In the genomic region with DNA sequence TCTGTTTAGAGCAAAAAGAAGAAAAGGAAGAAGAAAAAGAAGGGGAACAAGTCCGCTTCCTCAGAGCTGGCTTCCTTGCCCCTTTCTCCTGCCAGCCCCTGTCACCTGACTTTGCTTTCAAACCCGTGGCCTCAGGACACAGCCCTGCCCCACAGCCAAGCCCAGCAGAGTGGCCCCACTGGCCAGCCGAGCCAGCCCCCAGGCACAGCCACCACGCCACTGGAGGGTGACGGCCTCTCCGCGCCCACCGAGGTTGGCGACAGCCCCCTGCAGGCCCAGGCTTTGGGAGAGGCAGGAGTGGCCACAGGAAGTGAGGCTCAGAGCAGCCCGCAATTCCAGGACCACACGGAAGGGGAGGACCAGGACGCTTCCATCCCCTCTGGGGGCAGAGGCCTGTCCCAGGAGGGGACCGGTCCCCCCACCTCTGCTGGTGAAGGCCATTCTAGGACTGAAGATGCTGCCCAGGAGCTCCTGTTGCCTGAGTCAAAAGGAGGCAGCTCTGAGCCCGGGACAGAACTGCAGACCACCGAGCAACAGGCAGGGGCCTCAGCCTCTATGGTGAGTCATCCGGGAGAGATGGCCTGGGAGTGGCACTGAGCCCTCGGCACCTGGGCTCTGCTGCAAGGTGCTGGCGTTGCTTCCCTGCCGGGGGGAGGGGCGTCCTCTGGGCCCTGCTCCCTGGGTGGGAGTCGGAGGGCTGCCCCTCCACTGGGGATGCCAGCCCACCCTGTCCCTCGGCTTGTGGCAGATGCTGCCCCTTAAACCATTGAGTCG, we compare ENCODE assay signal across 12 cellular contexts. TPM values are rescaled to one million over a fixed set of nuclear protein-coding genes. Genes with fewer than 3 reads are reported as not detected.
A peak's percentile ranks its signal among the peaks of the same experiment; 100 is the strongest.
DNase-seq lines count a peak whose midpoint lies in the region; ATAC-seq and TF ChIP-seq lines count a peak whose summit lies in the region.
"Had no signal": no experiment of that assay in that cellular context is flagged by ENCODE, and none has a peak within 500 bp of the region (broad histone marks: within the 10 kb centered on the region; RNA-seq: fewer than 3 reads in every experiment).

No MANE protein-coding gene starts in this region.

- H3K27me3 ChIP-seq in H7 (ENCODE audit: control insufficient read depth, insufficient read depth, low read length) (no peaks in the 10 kb centered on the region), A673 (replicated peaks; ENCODE audit: insufficient read depth, low read depth, low read length, poor library complexity) (no peaks in the 10 kb centered on the region)

- no peak for DNase-seq in CD14-positive monocyte (ENCODE audit: low spot score)
- DNase-seq in H7: peak; percentile 70
- DNase-seq in activated naive CD8-positive, alpha-beta T cell treated with anti-CD3 and anti-CD28 coated beads, Interleukin-2, amount 50 U/mL, for 24 hours: no peak
- peak; percentile 26 for DNase-seq in midbrain (lab: John Stamatoyannopoulos, UW)
- no peak for DNase-seq in DMS 273 (lab: John Stamatoyannopoulos, UW; ENCODE audit: unreplicated experiment)
- no peak for DNase-seq in HUDEP-2 (lab: John Stamatoyannopoulos, UW; ENCODE audit: unreplicated experiment in 76 of 76)
- no peak for DNase-seq in A673 (ENCODE audit: low spot score)
- DNase-seq: activated effector memory CD4-positive, alpha-beta T cell treated with Interleukin-2 at 50 U/mL for 16 hours; Calu3; KBM-7; NCI-H2029 had no signal

- peak overlapping the region in 5 of 7 donors; percentile 5 to 73 (median 64) for H3K27ac Mint-ChIP-seq in CD14-positive monocyte
- peak overlapping the region; percentile 46 for H3K27ac Mint-ChIP-seq in activated naive CD8-positive, alpha-beta T cell treated with anti-CD3 and anti-CD28 coated beads, Interleukin-2, amount 50 U/mL, for 24 hours

- CTCF ChIA-PET in A673 (lab: Charles Lee): no interaction called here

- H3K4me3 ChIP-seq in H7 (ENCODE audit: insufficient read depth, low read depth, low read length): no peak overlapping the region
- H3K4me3 ChIP-seq in A673 (ENCODE audit: low read depth, low read length, poor library complexity, severe bottlenecking): no peak overlapping the region

- peaks cover 0 to 2% (median 0%) of the 10 kb centered on the region in 7 donors for H3K9me3 Mint-ChIP-seq in CD14-positive monocyte
- no peaks in the 10 kb centered on the region for H3K9me3 Mint-ChIP-seq in activated naive CD8-positive, alpha-beta T cell treated with anti-CD3 and anti-CD28 coated beads, Interleukin-2, amount 50 U/mL, for 24 hours

- no peaks in the 10 kb centered on the region for H3K9me3 ChIP-seq in A673 (ENCODE audit: low read depth, low read length, poor library complexity, severe bottlenecking)

- H3K36me3 ChIP-seq in H7 (replicated peaks; ENCODE audit: control insufficient read depth, insufficient read depth, low read length): peaks cover 16% of the 10 kb centered on the region
- H3K36me3 ChIP-seq in A673 (ENCODE audit: insufficient read depth, low read length, poor library complexity, severe bottlenecking): peaks cover 28% of the 10 kb centered on the region

- no peak for TF ChIP-seq CTCF in CD14-positive monocyte (IDR thresholded peaks at IDR 0.05)
- TF ChIP-seq CTCF in A673 (conservative IDR thresholded peaks at IDR 0.05; ENCODE audit: low read depth, low read length): no peak

- BruUV-seq in A673 (replicated peaks; lab: Mats Ljungman, UMichigan): no TSS peak

- ATAC-seq in activated naive CD8-positive, alpha-beta T cell treated with anti-CD3 and anti-CD28 coated beads, Interleukin-2, amount 50 U/mL, for 24 hours: no peak
- ATAC-seq: activated CD4-positive, CD25-positive, alpha-beta regulatory T cell treated with anti-CD3 and anti-CD28 coated beads, Interleukin-2, amount 50 U/mL, for 24 hours had no signal

- H3K27me3 Mint-ChIP-seq in CD14-positive monocyte (ENCODE audit: low read depth in 3 of 3): peaks cover 0 to 2% (median 0%) of the 10 kb centered on the region in 3 donors
- no peaks in the 10 kb centered on the region for H3K27me3 Mint-ChIP-seq in activated naive CD8-positive, alpha-beta T cell treated with anti-CD3 and anti-CD28 coated beads, Interleukin-2, amount 50 U/mL, for 24 hours

- H3K36me3 Mint-ChIP-seq in CD14-positive monocyte: peaks cover 57 to 91% of the 10 kb centered on the region in 2 donors
- peaks cover 32% of the 10 kb centered on the region for H3K36me3 Mint-ChIP-seq in activated naive CD8-positive, alpha-beta T cell treated with anti-CD3 and anti-CD28 coated beads, Interleukin-2, amount 50 U/mL, for 24 hours (ENCODE audit: low read depth)

- H3K4me3 Mint-ChIP-seq in CD14-positive monocyte: no peak overlapping the region
- H3K4me3 Mint-ChIP-seq in activated naive CD8-positive, alpha-beta T cell treated with anti-CD3 and anti-CD28 coated beads, Interleukin-2, amount 50 U/mL, for 24 hours: no peak overlapping the region

- intact Hi-C loops in CD14-positive monocyte (cut with micrococcal nuclease) (no loop called here), A673 (cut with micrococcal nuclease; ENCODE audit: unreplicated experiment) (no loop called here)

- no peaks in the 10 kb centered on the region for H3K4me1 ChIP-seq in A673 (ENCODE audit: insufficient read depth, low read length, poor library complexity, severe bottlenecking)

- peaks cover 29% of the 10 kb centered on the region for H3K4me1 Mint-ChIP-seq in CD14-positive monocyte
- H3K4me1 Mint-ChIP-seq in activated naive CD8-positive, alpha-beta T cell treated with anti-CD3 and anti-CD28 coated beads, Interleukin-2, amount 50 U/mL, for 24 hours: peaks cover 5% of the 10 kb centered on the region

- POLR2A ChIA-PET in A673 (lab: Charles Lee; ENCODE audit: low non-redundant PET): no interaction called here

- H3K27ac ChIP-seq in A673 (ENCODE audit: low read depth, low read length, poor library complexity, severe bottlenecking): no peak overlapping the region

RNA-seq across cellular contexts. Expression of a gene that starts 27.3 kb away (rescaled TPM):
- polyA plus RNA-seq in CD14-positive monocyte: 10 to 100 TPM; 10.3 to 18.1 TPM
- total RNA-seq in H7 (2014; rRNA removed; shearing (Covaris generic)): 29.4 and 48.8 TPM in 2 replicates
- total RNA-seq in A673 (2021): 78.0 and 102 TPM in 2 replicates

Comparison
In these comparisons a context has a peak if more than half of its experiments do, and no peak if none do; other contexts are left out.
1. DNase-seq: peak in H7 (single experiment) and midbrain (single experiment); none in CD14-positive monocyte (single experiment), activated naive CD8-positive, alpha-beta T cell treated with anti-CD3 and anti-CD28 coated beads, Interleukin-2, amount 50 U/mL, for 24 hours (single experiment), DMS 273 (single experiment), HUDEP-2 (0 of 76) and A673 (single experiment).